Comparison of ENCODE assay signal across 1 cellular context in genomic region chr20:14979472-14979986, GRCh38.
TF ChIP-seq lines count a peak whose summit lies in the region.

No MANE protein-coding gene starts in this region.

TF ChIP-seq in HepG2, 621 proteins besides CTCF, POLR2A, EP300 and RAD21 (continued from another document and continues in another):
- TF ChIP-seq, protein P1, sequence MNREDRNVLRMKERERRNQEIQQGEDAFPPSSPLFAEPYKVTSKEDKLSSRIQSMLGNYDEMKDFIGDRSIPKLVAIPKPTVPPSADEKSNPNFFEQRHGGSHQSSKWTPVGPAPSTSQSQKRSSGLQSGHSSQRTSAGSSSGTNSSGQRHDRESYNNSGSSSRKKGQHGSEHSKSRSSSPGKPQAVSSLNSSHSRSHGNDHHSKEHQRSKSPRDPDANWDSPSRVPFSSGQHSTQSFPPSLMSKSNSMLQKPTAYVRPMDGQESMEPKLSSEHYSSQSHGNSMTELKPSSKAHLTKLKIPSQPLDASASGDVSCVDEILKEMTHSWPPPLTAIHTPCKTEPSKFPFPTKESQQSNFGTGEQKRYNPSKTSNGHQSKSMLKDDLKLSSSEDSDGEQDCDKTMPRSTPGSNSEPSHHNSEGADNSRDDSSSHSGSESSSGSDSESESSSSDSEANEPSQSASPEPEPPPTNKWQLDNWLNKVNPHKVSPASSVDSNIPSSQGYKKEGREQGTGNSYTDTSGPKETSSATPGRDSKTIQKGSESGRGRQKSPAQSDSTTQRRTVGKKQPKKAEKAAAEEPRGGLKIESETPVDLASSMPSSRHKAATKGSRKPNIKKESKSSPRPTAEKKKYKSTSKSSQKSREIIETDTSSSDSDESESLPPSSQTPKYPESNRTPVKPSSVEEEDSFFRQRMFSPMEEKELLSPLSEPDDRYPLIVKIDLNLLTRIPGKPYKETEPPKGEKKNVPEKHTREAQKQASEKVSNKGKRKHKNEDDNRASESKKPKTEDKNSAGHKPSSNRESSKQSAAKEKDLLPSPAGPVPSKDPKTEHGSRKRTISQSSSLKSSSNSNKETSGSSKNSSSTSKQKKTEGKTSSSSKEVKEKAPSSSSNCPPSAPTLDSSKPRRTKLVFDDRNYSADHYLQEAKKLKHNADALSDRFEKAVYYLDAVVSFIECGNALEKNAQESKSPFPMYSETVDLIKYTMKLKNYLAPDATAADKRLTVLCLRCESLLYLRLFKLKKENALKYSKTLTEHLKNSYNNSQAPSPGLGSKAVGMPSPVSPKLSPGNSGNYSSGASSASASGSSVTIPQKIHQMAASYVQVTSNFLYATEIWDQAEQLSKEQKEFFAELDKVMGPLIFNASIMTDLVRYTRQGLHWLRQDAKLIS (CRISPR knock-in tag; IDR thresholded peaks at IDR 0.05) = no peak
- peak; percentile 88 for TF ChIP-seq THRA (CRISPR knock-in tag; IDR thresholded peaks at IDR 0.05; ENCODE audit: borderline replicate concordance)
- no peak for TF ChIP-seq ZFP36L2 (CRISPR knock-in tag; IDR thresholded peaks at IDR 0.05)
- peak; percentile 49; the same call in 1 of the 2 replicates for TF ChIP-seq MEIS2 (CRISPR knock-in tag; IDR thresholded peaks at IDR 0.05)
- TF ChIP-seq TCF7L2 (IDR thresholded peaks at IDR 0.05; ENCODE audit: low read depth, low read length) = peak; percentile 85
- TF ChIP-seq DPF2 (CRISPR knock-in tag; IDR thresholded peaks at IDR 0.05; ENCODE audit: borderline replicate concordance, low read depth) = peak; percentile 79; the same call in 1 of the 2 replicates
- TF ChIP-seq ZNF670 (CRISPR knock-in tag; IDR thresholded peaks at IDR 0.05; ENCODE audit: borderline replicate concordance) = no peak
- no peak for TF ChIP-seq ZNF136 (CRISPR knock-in tag; IDR thresholded peaks at IDR 0.05; ENCODE audit: low read depth)
- TF ChIP-seq CEBPG (CRISPR knock-in tag; IDR thresholded peaks at IDR 0.05) = peak; percentile 51; the same call in 1 of the 2 replicates
- TF ChIP-seq, protein P2, sequence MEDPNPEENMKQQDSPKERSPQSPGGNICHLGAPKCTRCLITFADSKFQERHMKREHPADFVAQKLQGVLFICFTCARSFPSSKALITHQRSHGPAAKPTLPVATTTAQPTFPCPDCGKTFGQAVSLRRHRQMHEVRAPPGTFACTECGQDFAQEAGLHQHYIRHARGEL (CRISPR knock-in tag; IDR thresholded peaks at IDR 0.05) = no peak
- TF ChIP-seq RNF2 (conservative IDR thresholded peaks at IDR 0.05; ENCODE audit: low read depth) = no peak
- TF ChIP-seq, protein P3, sequence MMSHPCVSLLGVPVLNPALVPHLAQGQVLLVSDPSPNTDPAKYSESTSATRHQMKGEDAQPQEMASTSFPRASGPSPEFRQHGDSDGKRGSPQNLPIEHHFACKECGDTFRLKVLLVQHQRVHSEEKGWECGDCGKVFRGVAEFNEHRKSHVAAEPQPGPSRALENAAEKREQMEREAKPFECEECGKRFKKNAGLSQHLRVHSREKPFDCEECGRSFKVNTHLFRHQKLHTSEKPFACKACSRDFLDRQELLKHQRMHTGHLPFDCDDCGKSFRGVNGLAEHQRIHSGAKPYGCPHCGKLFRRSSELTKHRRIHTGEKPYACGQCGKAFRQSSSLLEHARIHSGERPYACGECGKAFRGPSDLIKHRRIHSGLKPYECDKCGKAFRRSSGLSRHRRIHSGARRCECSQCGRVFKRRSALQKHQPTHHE (CRISPR knock-in tag; IDR thresholded peaks at IDR 0.05; ENCODE audit: borderline replicate concordance) = no peak
- TF ChIP-seq NCOA5 (CRISPR knock-in tag; IDR thresholded peaks at IDR 0.05) = no peak
- no peak for TF ChIP-seq ATM (IDR thresholded peaks at IDR 0.05; ENCODE audit: borderline replicate concordance)
- TF ChIP-seq ZNF672 (CRISPR knock-in tag; IDR thresholded peaks at IDR 0.05) = no peak
- TF ChIP-seq BCL6 (CRISPR knock-in tag; IDR thresholded peaks at IDR 0.05) = peak; percentile 97
- no peak for TF ChIP-seq GPBP1L1 (CRISPR knock-in tag; IDR thresholded peaks at IDR 0.05)
- no peak for TF ChIP-seq SNRNP70 (IDR thresholded peaks at IDR 0.05; ENCODE audit: low read depth, low read length)
- peak; percentile 61; the same call in 1 of the 2 replicates for TF ChIP-seq MBD4 (IDR thresholded peaks at IDR 0.05; ENCODE audit: borderline replicate concordance, low read length)
- TF ChIP-seq RXRA (CRISPR knock-in tag; IDR thresholded peaks at IDR 0.05) = no peak
- TF ChIP-seq ZNF501 (CRISPR knock-in tag; IDR thresholded peaks at IDR 0.05) = no peak
- TF ChIP-seq ZBTB44 (CRISPR knock-in tag; IDR thresholded peaks at IDR 0.05) = no peak
- no peak for TF ChIP-seq SP1 (IDR thresholded peaks at IDR 0.05)
- no peak for TF ChIP-seq SP1 (CRISPR knock-in tag; IDR thresholded peaks at IDR 0.05)
- TF ChIP-seq GATA4 (IDR thresholded peaks at IDR 0.05; ENCODE audit: borderline replicate concordance, low read depth) = peak; percentile 97; the same call in 1 of the 2 replicates
- no peak for TF ChIP-seq WIZ (CRISPR knock-in tag; IDR thresholded peaks at IDR 0.05)
- TF ChIP-seq ZMAT3 (CRISPR knock-in tag; conservative IDR thresholded peaks at IDR 0.05) = no peak
- no peak for TF ChIP-seq ZNF17 (CRISPR knock-in tag; IDR thresholded peaks at IDR 0.05)
- peak; percentile 98 for TF ChIP-seq HOMEZ (CRISPR knock-in tag; IDR thresholded peaks at IDR 0.05; ENCODE audit: low read depth)
- TF ChIP-seq ZC3H4 (CRISPR knock-in tag; IDR thresholded peaks at IDR 0.05; ENCODE audit: borderline replicate concordance) = no peak
- 0 out of 2 replicates have a peak, but pooled peaks have one; percentile 19 for TF ChIP-seq PITX1 (CRISPR knock-in tag; IDR thresholded peaks at IDR 0.05)
- no peak for TF ChIP-seq DR1 (CRISPR knock-in tag; IDR thresholded peaks at IDR 0.05)
- TF ChIP-seq MTF2 (CRISPR knock-in tag; IDR thresholded peaks at IDR 0.05; ENCODE audit: borderline replicate concordance) = no peak
- no peak for TF ChIP-seq ZNF770 (CRISPR knock-in tag; IDR thresholded peaks at IDR 0.05)
- no peak; the same call in 1 of the 2 replicates for TF ChIP-seq ZNF878 (CRISPR knock-in tag; IDR thresholded peaks at IDR 0.05)
- no peak for TF ChIP-seq ZBTB7A (CRISPR knock-in tag; IDR thresholded peaks at IDR 0.05)
- no peak for TF ChIP-seq ZNF639 (CRISPR knock-in tag; conservative IDR thresholded peaks at IDR 0.05)
- TF ChIP-seq TEAD3 (CRISPR knock-in tag; optimal IDR thresholded peaks at IDR 0.05; ENCODE audit: borderline replicate concordance) = peak; percentile 76
- peak; percentile 97 for TF ChIP-seq CREM (IDR thresholded peaks at IDR 0.05)
- no peak for TF ChIP-seq CREM (CRISPR knock-in tag; IDR thresholded peaks at IDR 0.05)
- TF ChIP-seq ZNF496 (CRISPR knock-in tag; IDR thresholded peaks at IDR 0.05; ENCODE audit: insufficient replicate concordance) = no peak
- 0 out of 2 replicates have a peak, but pooled peaks have one; percentile 61 for TF ChIP-seq ZFP1 (CRISPR knock-in tag; IDR thresholded peaks at IDR 0.05)
- TF ChIP-seq ZNF264 (CRISPR knock-in tag; IDR thresholded peaks at IDR 0.05) = 0 out of 2 replicates have a peak, but pooled peaks have one; percentile 85
- 0 out of 2 replicates have a peak, but pooled peaks have one; percentile 37 for TF ChIP-seq FOXA1 (IDR thresholded peaks at IDR 0.05)
- peak; percentile 74 for TF ChIP-seq FOXA1 (CRISPR knock-in tag; IDR thresholded peaks at IDR 0.05)
- TF ChIP-seq, protein P4, sequence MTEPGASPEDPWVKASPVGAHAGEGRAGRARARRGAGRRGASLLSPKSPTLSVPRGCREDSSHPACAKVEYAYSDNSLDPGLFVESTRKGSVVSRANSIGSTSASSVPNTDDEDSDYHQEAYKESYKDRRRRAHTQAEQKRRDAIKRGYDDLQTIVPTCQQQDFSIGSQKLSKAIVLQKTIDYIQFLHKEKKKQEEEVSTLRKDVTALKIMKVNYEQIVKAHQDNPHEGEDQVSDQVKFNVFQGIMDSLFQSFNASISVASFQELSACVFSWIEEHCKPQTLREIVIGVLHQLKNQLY (CRISPR knock-in tag; IDR thresholded peaks at IDR 0.05) = peak; percentile 65
- TF ChIP-seq HHEX (CRISPR knock-in tag; IDR thresholded peaks at IDR 0.05) = peak; percentile 61; the same call in 1 of the 2 replicates
- TF ChIP-seq HNRNPL (IDR thresholded peaks at IDR 0.05; ENCODE audit: low read depth, low read length) = no peak
- TF ChIP-seq ZBTB7B (CRISPR knock-in tag; IDR thresholded peaks at IDR 0.05) = no peak
- peak; percentile 95 for TF ChIP-seq RXRB (CRISPR knock-in tag; IDR thresholded peaks at IDR 0.05; ENCODE audit: borderline replicate concordance)
- no peak for TF ChIP-seq ZNF143 (CRISPR knock-in tag; IDR thresholded peaks at IDR 0.05)
- no peak for TF ChIP-seq ZZZ3 (CRISPR knock-in tag; IDR thresholded peaks at IDR 0.05; ENCODE audit: borderline replicate concordance)
- no peak for TF ChIP-seq ZNF660 (CRISPR knock-in tag; IDR thresholded peaks at IDR 0.05; ENCODE audit: borderline replicate concordance, low read depth)
- TF ChIP-seq ELF3 (CRISPR knock-in tag; IDR thresholded peaks at IDR 0.05) = peak; percentile 96
